Comparison of ENCODE assay signal across 9 cellular contexts in genomic region chr7:2521341-2521745, GRCh38. TPM values are rescaled to one million over a fixed set of nuclear protein-coding genes. Genes with fewer than 3 reads are reported as not detected.
DNase-seq lines count a peak whose midpoint lies in the region; ATAC-seq and TF ChIP-seq lines count a peak whose summit lies in the region.
"Had no signal": no experiment of that assay in that cellular context is flagged by ENCODE, and none has a peak within 500 bp of the region (broad histone marks: within the 10 kb centered on the region; RNA-seq: fewer than 3 reads in every experiment).

No MANE protein-coding gene starts in this region.

- H3K27me3 Mint-ChIP-seq in GM23338 (ENCODE audit: insufficient read depth, low read depth, poor library complexity): peaks cover 42% of the 10 kb centered on the region
- no peaks in the 10 kb centered on the region for H3K27me3 Mint-ChIP-seq in activated B cell treated with CpG ODN at 0.5 μM for 24 hours

- peaks cover 6% of the 10 kb centered on the region; the same call in 1 of the 2 replicates for H3F3A ChIP-seq in GM23338 (replicated peaks; ENCODE audit: low read depth)

- H3K4me3 ChIP-seq in GM23338 (peak overlapping the region; percentile 68), fibroblast of pulmonary artery (replicated peaks; ENCODE audit: low read depth, low read length) (peak overlapping the region; percentile 53), gastrocnemius medialis (peak overlapping the region; percentile 33 to 49 (median 45)), thyroid gland (replicated peaks in 1 of 3) (peak overlapping the region in 1 of 3 donors; percentile 31)

- no peak overlapping the region for H3K27ac Mint-ChIP-seq in GM23338
- H3K27ac Mint-ChIP-seq in activated B cell treated with CpG ODN at 0.5 μM for 24 hours: peak overlapping the region; percentile 92

- peaks cover 53% of the 10 kb centered on the region for H3K4me1 Mint-ChIP-seq in GM23338
- peaks cover 63% of the 10 kb centered on the region for H3K4me1 Mint-ChIP-seq in activated B cell treated with CpG ODN at 0.5 μM for 24 hours

- TF ChIP-seq CTCF in GM23338 (conservative IDR thresholded peaks at IDR 0.05; ENCODE audit: low read depth in 2 of 2): no peak
- TF ChIP-seq CTCF in activated B cell treated with CpG ODN at 0.5 μM for 24 hours (IDR thresholded peaks at IDR 0.05): no peak
- no peak for TF ChIP-seq CTCF in fibroblast of pulmonary artery (IDR thresholded peaks at IDR 0.05; ENCODE audit: low read length, missing control alignments)
- no peak for TF ChIP-seq CTCF in gastrocnemius medialis (IDR thresholded peaks at IDR 0.05 in 4 of 5, conservative IDR thresholded peaks at IDR 0.05 in 1 of 5)
- TF ChIP-seq CTCF in thyroid gland (IDR thresholded peaks at IDR 0.05): no peak

- in situ Hi-C loops in gastrocnemius medialis (cut with MboI; ENCODE audit: low sequenced_read_pairs in 4 of 4): no loop called here

- H3K4me3 Mint-ChIP-seq in GM23338: peak overlapping the region; percentile 67
- peak overlapping the region; percentile 96 for H3K4me3 Mint-ChIP-seq in activated B cell treated with CpG ODN at 0.5 μM for 24 hours

- DNase-seq in GM23338 (ENCODE audit: low spot score): no peak
- no peak for DNase-seq in activated B cell treated with CpG ODN at 0.5 μM for 24 hours
- DNase-seq in fibroblast of pulmonary artery (ENCODE audit: low read depth): no peak
- no peak for DNase-seq in gastrocnemius medialis
- DNase-seq in NCI-H1092 treated with DMSO at 0.1 percent for 48 hours (lab: John Stamatoyannopoulos, UW): no peak
- no peak for DNase-seq in LoVo (ENCODE audit: low spot score)
- DNase-seq in thyroid gland: no peak

- H3K36me3 ChIP-seq in GM23338 (ENCODE audit: insufficient read depth) (no peaks in the 10 kb centered on the region; the same call in 1 of the 2 replicates), gastrocnemius medialis (no peaks in the 10 kb centered on the region), thyroid gland (no peaks in the 10 kb centered on the region)

- H3K9me3 Mint-ChIP-seq in GM23338 (no peaks in the 10 kb centered on the region), activated B cell treated with CpG ODN at 0.5 μM for 24 hours (no peaks in the 10 kb centered on the region)

- H3K27me3 ChIP-seq in GM23338 (ENCODE audit: insufficient read depth) (peaks cover 28% of the 10 kb centered on the region), gastrocnemius medialis (peaks cover 26 to 39% (median 33%) of the 10 kb centered on the region in 3 donors), thyroid gland (peaks cover 7% of the 10 kb centered on the region)

- H2AFZ ChIP-seq in GM23338: no peak overlapping the region

- peak overlapping the region; percentile 92 for H3K4me2 ChIP-seq in GM23338

- POLR2A ChIA-PET in activated B cell treated with CpG ODN at 0.5 μM for 24 hours (lab: Charles Lee): interaction anchor here (0.6 to 6.9 kb wide), 11 partner anchors 8 to 189 kb away, joined by 3 to 240 read pairs (median 7); partner anchors contain the start of genes BRAT1 and TTYH3

- CTCF ChIA-PET in activated B cell treated with CpG ODN at 0.5 μM for 24 hours (lab: Charles Lee): no interaction called here

- no peak for TF ChIP-seq POLR2A in gastrocnemius medialis (IDR thresholded peaks at IDR 0.05)
- TF ChIP-seq POLR2A in thyroid gland (IDR thresholded peaks at IDR 0.05): no peak

- H4K20me1 ChIP-seq in GM23338 (replicated peaks; ENCODE audit: insufficient read depth): no peaks in the 10 kb centered on the region; the same call in 1 of the 2 replicates

- intact Hi-C loops in activated B cell treated with CpG ODN at 0.5 μM for 24 hours (cut with micrococcal nuclease) (loop anchor here (5.0 to 10.0 kb wide), 4 partner anchors 176 to 1297 kb away; partner anchors contain the start of gene MAD1L1), gastrocnemius medialis (cut with DNase I; ENCODE audit: low total_unique reads) (no loop called here), thyroid gland (cut with DNase I) (no loop called here)

- H3K27ac ChIP-seq in GM23338 (ENCODE audit: low read depth) (no peak overlapping the region), gastrocnemius medialis (no peak overlapping the region), thyroid gland (peak overlapping the region in 1 of 3 donors; percentile 46)

- H3K36me3 Mint-ChIP-seq in GM23338 (ENCODE audit: low read depth) (peaks cover 10% of the 10 kb centered on the region; the same call in 1 of the 3 replicates), activated B cell treated with CpG ODN at 0.5 μM for 24 hours (ENCODE audit: low read depth) (peaks cover 35% of the 10 kb centered on the region)

- H3K4me1 ChIP-seq in GM23338 (ENCODE audit: insufficient read depth): peaks cover 62% of the 10 kb centered on the region
- peaks cover 0 to 28% of the 10 kb centered on the region in 2 donors for H3K4me1 ChIP-seq in gastrocnemius medialis
- peaks cover 36 to 58% of the 10 kb centered on the region in 2 donors for H3K4me1 ChIP-seq in thyroid gland

- no peaks in the 10 kb centered on the region for H3K9me3 ChIP-seq in gastrocnemius medialis
- H3K9me3 ChIP-seq in thyroid gland: no peaks in the 10 kb centered on the region

- no peaks in the 10 kb centered on the region for H3K9me2 ChIP-seq in GM23338 (ENCODE audit: insufficient read depth)

- ATAC-seq in GM23338 (no peak), activated B cell treated with CpG ODN at 0.5 μM for 24 hours (ENCODE audit: low read depth) (no peak), gastrocnemius medialis (no peak), HG02571 (IDR thresholded peaks at IDR 0.05; ENCODE audit: unreplicated experiment) (no peak)

- 22% methylated on average over 20 of the region's 21 CpGs; no CpG with 5 or more reads in 1 of the 2 donors for WGBS in thyroid gland, 2 donors

- H3K79me2 ChIP-seq in GM23338 (replicated peaks; ENCODE audit: insufficient read depth): peaks cover 17% of the 10 kb centered on the region

TF ChIP-seq in GM23338, 12 proteins besides CTCF, POLR2A, EP300 and RAD21:
- TF ChIP-seq STAT1 (IDR thresholded peaks at IDR 0.05; ENCODE audit: unreplicated experiment) (no peak), EZH2phosphoT487 (IDR thresholded peaks at IDR 0.05; ENCODE audit: unreplicated experiment) (no peak), CREB1 (CRISPR knock-in tag; IDR thresholded peaks at IDR 0.05; ENCODE audit: low read depth) (no peak), JUNB (IDR thresholded peaks at IDR 0.05; ENCODE audit: unreplicated experiment) (no peak)
- TF ChIP-seq, protein P1, sequence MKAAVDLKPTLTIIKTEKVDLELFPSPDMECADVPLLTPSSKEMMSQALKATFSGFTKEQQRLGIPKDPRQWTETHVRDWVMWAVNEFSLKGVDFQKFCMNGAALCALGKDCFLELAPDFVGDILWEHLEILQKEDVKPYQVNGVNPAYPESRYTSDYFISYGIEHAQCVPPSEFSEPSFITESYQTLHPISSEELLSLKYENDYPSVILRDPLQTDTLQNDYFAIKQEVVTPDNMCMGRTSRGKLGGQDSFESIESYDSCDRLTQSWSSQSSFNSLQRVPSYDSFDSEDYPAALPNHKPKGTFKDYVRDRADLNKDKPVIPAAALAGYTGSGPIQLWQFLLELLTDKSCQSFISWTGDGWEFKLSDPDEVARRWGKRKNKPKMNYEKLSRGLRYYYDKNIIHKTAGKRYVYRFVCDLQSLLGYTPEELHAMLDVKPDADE (IDR thresholded peaks at IDR 0.05): no peak

RNA-seq across cellular contexts. Expression of gene LFNG, which starts 1.8 kb away (rescaled TPM):
- 24.5 and 35.4 TPM in 2 replicates for total RNA-seq in GM23338 (2014; rRNA removed; shearing (Covaris generic))
- polyA plus RNA-seq in GM23338 (2016; fragmentation: Nextera tagmentation; extraction: Ambion mirVana): 1.7 and 3.2 TPM in 2 replicates
- total RNA-seq in activated B cell treated with CpG ODN at 0.5 μM for 24 hours (87.4 and 95.8 TPM in 2 replicates), gastrocnemius medialis (1 to 10 TPM; 1.0 to 5.9 (median 1.7) TPM), thyroid gland (1 to 10 TPM; 3.8 to 6.1 (median 4.8) TPM)

RNA-seq across cellular contexts. Expression of gene BRAT1, which starts 34.0 kb away (rescaled TPM):
- 65.6 and 76.8 TPM in 2 replicates for total RNA-seq in GM23338 (2014; rRNA removed; shearing (Covaris generic))
- 29.8 and 32.5 TPM in 2 replicates for polyA plus RNA-seq in GM23338 (2016; fragmentation: Nextera tagmentation; extraction: Ambion mirVana)
- total RNA-seq in activated B cell treated with CpG ODN at 0.5 μM for 24 hours: 29.6 and 31.7 TPM in 2 replicates
- total RNA-seq in gastrocnemius medialis: 10 to 100 TPM; 15.3 to 36.4 (median 20.2) TPM
- 10 to 100 TPM; 37.2 to 51.8 (median 45.6) TPM for total RNA-seq in thyroid gland

RNA-seq across cellular contexts. Expression of gene IQCE, which starts 37.4 kb away (rescaled TPM):
- total RNA-seq in GM23338 (2014; rRNA removed; shearing (Covaris generic)): 5.0 and 6.5 TPM in 2 replicates
- polyA plus RNA-seq in GM23338 (2016; fragmentation: Nextera tagmentation; extraction: Ambion mirVana): 5.9 and 7.7 TPM in 2 replicates
- total RNA-seq in activated B cell treated with CpG ODN at 0.5 μM for 24 hours (7.5 and 7.7 TPM in 2 replicates), gastrocnemius medialis (10 to 100 TPM in 1 of 4 donors, 1 to 10 TPM in 3; 6.3 to 11.5 (median 8.8) TPM), thyroid gland (10 to 100 TPM; 16.0 to 40.2 (median 37.2) TPM)

RNA-seq across cellular contexts. Expression of gene GRIFIN, which starts 45.1 kb away (rescaled TPM):
- not detected in 2 replicates for total RNA-seq in GM23338 (2014; rRNA removed; shearing (Covaris generic))
- not detected in 2 replicates for polyA plus RNA-seq in GM23338 (2016; fragmentation: Nextera tagmentation; extraction: Ambion mirVana)
- total RNA-seq in activated B cell treated with CpG ODN at 0.5 μM for 24 hours (not detected in 2 replicates), gastrocnemius medialis (not detected), thyroid gland (not detected)
- total RNA-seq: fibroblast of lung had no signal
- polyA plus RNA-seq: fibroblast of lung had no signal
